ENCODE assay signal across 1 cellular context in the genomic region with DNA sequence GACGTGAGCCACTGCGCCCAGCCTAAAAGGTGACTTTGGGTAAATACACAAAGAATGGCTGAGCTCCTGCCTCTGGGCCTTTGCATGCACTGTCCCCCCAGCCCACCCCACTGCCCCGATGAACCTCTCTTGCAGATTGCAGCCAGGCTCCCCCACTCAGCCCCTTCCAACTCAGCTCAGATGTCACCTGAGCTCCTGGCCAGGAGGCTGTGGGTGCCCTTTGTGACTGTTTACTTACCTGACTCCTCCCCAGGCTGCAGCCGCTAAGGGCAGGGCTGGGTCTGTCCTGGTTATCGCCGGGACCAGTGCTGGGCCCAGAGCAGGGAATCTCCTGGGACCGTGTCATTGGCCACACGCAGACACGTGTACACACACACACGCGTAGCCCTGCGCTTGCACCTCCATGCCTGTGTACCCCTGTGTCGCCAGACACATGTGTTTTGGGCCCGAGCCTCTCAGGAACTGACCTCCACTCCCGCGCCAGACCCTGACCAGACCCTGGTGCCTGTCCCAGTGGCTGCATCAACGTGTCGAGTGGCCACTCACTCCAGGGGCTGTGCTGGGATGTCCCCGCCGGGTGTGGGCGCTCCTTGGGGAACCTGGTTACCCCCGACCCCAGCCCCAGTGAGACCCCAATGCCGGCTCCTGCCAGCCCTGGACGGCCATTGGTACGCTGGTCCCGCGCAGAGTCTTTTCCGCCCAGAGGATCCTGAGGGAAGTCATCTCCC.
TF ChIP-seq lines count a peak whose summit lies in the region.

No MANE protein-coding gene starts in this region.

TF ChIP-seq in HepG2, 621 proteins besides CTCF, POLR2A, EP300 and RAD21 (continued from another document and continues in another):
- TF ChIP-seq PLSCR1 (CRISPR knock-in tag; IDR thresholded peaks at IDR 0.05; ENCODE audit: borderline replicate concordance): no peak
- TF ChIP-seq PAWR (CRISPR knock-in tag; IDR thresholded peaks at IDR 0.05; ENCODE audit: borderline replicate concordance): no peak
- peak; percentile 65; the same call in 1 of the 2 replicates for TF ChIP-seq HOXA3 (CRISPR knock-in tag; IDR thresholded peaks at IDR 0.05)
- no peak for TF ChIP-seq PAX8 (CRISPR knock-in tag; IDR thresholded peaks at IDR 0.05; ENCODE audit: borderline replicate concordance)
- no peak for TF ChIP-seq ZNF703 (CRISPR knock-in tag; IDR thresholded peaks at IDR 0.05; ENCODE audit: borderline replicate concordance)
- TF ChIP-seq ZNF766 (CRISPR knock-in tag; IDR thresholded peaks at IDR 0.05; ENCODE audit: borderline replicate concordance): no peak
- no peak for TF ChIP-seq E2F2 (CRISPR knock-in tag; IDR thresholded peaks at IDR 0.05; ENCODE audit: borderline replicate concordance)
- no peak for TF ChIP-seq ZNF232 (CRISPR knock-in tag; IDR thresholded peaks at IDR 0.05; ENCODE audit: borderline replicate concordance)
- TF ChIP-seq ZNF660 (CRISPR knock-in tag; IDR thresholded peaks at IDR 0.05; ENCODE audit: borderline replicate concordance, low read depth): no peak
- TF ChIP-seq ZNF773 (CRISPR knock-in tag; IDR thresholded peaks at IDR 0.05; ENCODE audit: borderline replicate concordance): no peak
- no peak for TF ChIP-seq ARID2 (CRISPR knock-in tag; IDR thresholded peaks at IDR 0.05; ENCODE audit: borderline replicate concordance)
- peak; percentile 27; the same call in 1 of the 2 replicates for TF ChIP-seq SOX5 (CRISPR knock-in tag; IDR thresholded peaks at IDR 0.05; ENCODE audit: borderline replicate concordance)
- no peak for TF ChIP-seq ZNF841 (CRISPR knock-in tag; IDR thresholded peaks at IDR 0.05; ENCODE audit: borderline replicate concordance)
- no peak for TF ChIP-seq SRY (CRISPR knock-in tag; IDR thresholded peaks at IDR 0.05)
- peak; percentile 43; the same call in 1 of the 2 replicates for TF ChIP-seq POLR2G (IDR thresholded peaks at IDR 0.05; ENCODE audit: low read depth, low read length)
- peak; percentile 88 for TF ChIP-seq PATZ1 (CRISPR knock-in tag; IDR thresholded peaks at IDR 0.05)
- no peak for TF ChIP-seq ZIK1 (CRISPR knock-in tag; IDR thresholded peaks at IDR 0.05; ENCODE audit: borderline replicate concordance, low read depth)
- 0 out of 2 replicates have a peak, but pooled peaks have one; percentile 19 for TF ChIP-seq KDM6A (CRISPR knock-in tag; IDR thresholded peaks at IDR 0.05; ENCODE audit: low read depth)
- no peak for TF ChIP-seq KLF13 (CRISPR knock-in tag; IDR thresholded peaks at IDR 0.05)
- no peak for TF ChIP-seq ZNF816 (CRISPR knock-in tag; IDR thresholded peaks at IDR 0.05; ENCODE audit: borderline replicate concordance)
- no peak for TF ChIP-seq ATF2 (CRISPR knock-in tag; IDR thresholded peaks at IDR 0.05)
- TF ChIP-seq NFIB (CRISPR knock-in tag; IDR thresholded peaks at IDR 0.05; ENCODE audit: borderline replicate concordance): no peak
- peak; percentile 88 for TF ChIP-seq SIX4 (CRISPR knock-in tag; IDR thresholded peaks at IDR 0.05)
- TF ChIP-seq ZNF10 (CRISPR knock-in tag; IDR thresholded peaks at IDR 0.05; ENCODE audit: borderline replicate concordance, low read depth): no peak
- 0 out of 2 replicates have a peak, but pooled peaks have one; percentile 24 for TF ChIP-seq ZNF619 (CRISPR knock-in tag; IDR thresholded peaks at IDR 0.05)
- no peak for TF ChIP-seq NR2F1 (CRISPR knock-in tag; IDR thresholded peaks at IDR 0.05)
- TF ChIP-seq ZNF780A (CRISPR knock-in tag; IDR thresholded peaks at IDR 0.05): no peak
- TF ChIP-seq U2AF2 (IDR thresholded peaks at IDR 0.05; ENCODE audit: low read depth, low read length): no peak
- TF ChIP-seq ZKSCAN1 (IDR thresholded peaks at IDR 0.05; ENCODE audit: low read length): no peak
- TF ChIP-seq, protein P1, sequence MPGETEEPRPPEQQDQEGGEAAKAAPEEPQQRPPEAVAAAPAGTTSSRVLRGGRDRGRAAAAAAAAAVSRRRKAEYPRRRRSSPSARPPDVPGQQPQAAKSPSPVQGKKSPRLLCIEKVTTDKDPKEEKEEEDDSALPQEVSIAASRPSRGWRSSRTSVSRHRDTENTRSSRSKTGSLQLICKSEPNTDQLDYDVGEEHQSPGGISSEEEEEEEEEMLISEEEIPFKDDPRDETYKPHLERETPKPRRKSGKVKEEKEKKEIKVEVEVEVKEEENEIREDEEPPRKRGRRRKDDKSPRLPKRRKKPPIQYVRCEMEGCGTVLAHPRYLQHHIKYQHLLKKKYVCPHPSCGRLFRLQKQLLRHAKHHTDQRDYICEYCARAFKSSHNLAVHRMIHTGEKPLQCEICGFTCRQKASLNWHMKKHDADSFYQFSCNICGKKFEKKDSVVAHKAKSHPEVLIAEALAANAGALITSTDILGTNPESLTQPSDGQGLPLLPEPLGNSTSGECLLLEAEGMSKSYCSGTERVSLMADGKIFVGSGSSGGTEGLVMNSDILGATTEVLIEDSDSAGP (CRISPR knock-in tag; IDR thresholded peaks at IDR 0.05; ENCODE audit: borderline replicate concordance): peak; percentile 79
- TF ChIP-seq NCOA2 (CRISPR knock-in tag; IDR thresholded peaks at IDR 0.05): no peak
- no peak for TF ChIP-seq SYNCRIP (IDR thresholded peaks at IDR 0.05; ENCODE audit: insufficient read depth, low read depth, low read length)
- no peak for TF ChIP-seq FLYWCH1 (CRISPR knock-in tag; IDR thresholded peaks at IDR 0.05)
- peak; percentile 41; the same call in 1 of the 2 replicates for TF ChIP-seq GABPB1 (CRISPR knock-in tag; IDR thresholded peaks at IDR 0.05)
- no peak for TF ChIP-seq NFKB2 (CRISPR knock-in tag; IDR thresholded peaks at IDR 0.05; ENCODE audit: borderline replicate concordance)
- TF ChIP-seq, protein P2, sequence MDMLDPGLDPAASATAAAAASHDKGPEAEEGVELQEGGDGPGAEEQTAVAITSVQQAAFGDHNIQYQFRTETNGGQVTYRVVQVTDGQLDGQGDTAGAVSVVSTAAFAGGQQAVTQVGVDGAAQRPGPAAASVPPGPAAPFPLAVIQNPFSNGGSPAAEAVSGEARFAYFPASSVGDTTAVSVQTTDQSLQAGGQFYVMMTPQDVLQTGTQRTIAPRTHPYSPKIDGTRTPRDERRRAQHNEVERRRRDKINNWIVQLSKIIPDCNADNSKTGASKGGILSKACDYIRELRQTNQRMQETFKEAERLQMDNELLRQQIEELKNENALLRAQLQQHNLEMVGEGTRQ (IDR thresholded peaks at IDR 0.05; ENCODE audit: low read depth, low read length): peak; percentile 80
- TF ChIP-seq, protein P2 (CRISPR knock-in tag; IDR thresholded peaks at IDR 0.05; ENCODE audit: borderline replicate concordance): peak; percentile 64; the same call in 1 of the 2 replicates
- no peak for TF ChIP-seq ZNF629 (CRISPR knock-in tag; conservative IDR thresholded peaks at IDR 0.05)
- no peak for TF ChIP-seq ZNF143 (CRISPR knock-in tag; IDR thresholded peaks at IDR 0.05)
- TF ChIP-seq ZBTB42 (CRISPR knock-in tag; IDR thresholded peaks at IDR 0.05): no peak
- peak; percentile 37; the same call in 1 of the 2 replicates for TF ChIP-seq ZNF777 (CRISPR knock-in tag; IDR thresholded peaks at IDR 0.05)
- TF ChIP-seq HNRNPLL (IDR thresholded peaks at IDR 0.05; ENCODE audit: low read depth, low read length, poor library complexity, severe bottlenecking): no peak
- TF ChIP-seq HOXA9 (CRISPR knock-in tag; IDR thresholded peaks at IDR 0.05; ENCODE audit: borderline replicate concordance): no peak
- TF ChIP-seq ZNF550 (CRISPR knock-in tag; IDR thresholded peaks at IDR 0.05; ENCODE audit: borderline replicate concordance): no peak
- TF ChIP-seq ZNF639 (CRISPR knock-in tag; conservative IDR thresholded peaks at IDR 0.05): no peak
- TF ChIP-seq SETDB1 (CRISPR knock-in tag; IDR thresholded peaks at IDR 0.05; ENCODE audit: borderline replicate concordance): no peak
- no peak for TF ChIP-seq DMTF1 (CRISPR knock-in tag; IDR thresholded peaks at IDR 0.05)
- no peak for TF ChIP-seq SMYD3 (CRISPR knock-in tag; IDR thresholded peaks at IDR 0.05)
- no peak for TF ChIP-seq PCBP2 (optimal IDR thresholded peaks at IDR 0.05; ENCODE audit: low read depth, low read length, poor library complexity, severe bottlenecking)
- TF ChIP-seq AGO1 (IDR thresholded peaks at IDR 0.05; ENCODE audit: low read depth, low read length, poor library complexity, severe bottlenecking): no peak
- TF ChIP-seq BHLHE40 (IDR thresholded peaks at IDR 0.05; ENCODE audit: low read length): no peak
- TF ChIP-seq THAP7 (CRISPR knock-in tag; IDR thresholded peaks at IDR 0.05): 0 out of 2 replicates have a peak, but pooled peaks have one; percentile 45
- no peak for TF ChIP-seq ZNF598 (CRISPR knock-in tag; IDR thresholded peaks at IDR 0.05; ENCODE audit: borderline replicate concordance)
